8 cellular contexts compared by ENCODE assay signal in genomic region chr13:77696863-77697207, GRCh38. TPM values are rescaled to one million over a fixed set of nuclear protein-coding genes. Genes with fewer than 3 reads are reported as not detected.
DNase-seq lines count a peak whose midpoint lies in the region; ATAC-seq, FAIRE-seq and TF ChIP-seq lines count a peak whose summit lies in the region.

No MANE protein-coding gene starts in this region.

- H3K9me3 Mint-ChIP-seq in T-cell, result no peaks in the 10 kb centered on the region
- H3K9me3 Mint-ChIP-seq in stimulated activated naive CD8-positive, alpha-beta T cell treated with anti-CD3 and anti-CD28 coated beads, Interleukin-15, amount 100 ng/mL, for 72 hours, result no peaks in the 10 kb centered on the region

- no peaks in the 10 kb centered on the region for H3K36me3 ChIP-seq in iPS-20b (ENCODE audit: insufficient read depth, low read depth, low read length)

- H3K4me3 ChIP-seq in iPS-20b (ENCODE audit: low read length), result peak overlapping the region; percentile 76

- POLR2A ChIA-PET in T-cell (lab: Charles Lee), result interaction anchor here in 1 of 2 donors (0.9 kb wide), 1 partner anchor 9 kb away, joined by 7 read pairs; no protein-coding TSS in a partner anchor

- peak overlapping the region; percentile 80 to 93 (median 88) for H3K4me3 Mint-ChIP-seq in T-cell
- H3K4me3 Mint-ChIP-seq in stimulated activated naive CD8-positive, alpha-beta T cell treated with anti-CD3 and anti-CD28 coated beads, Interleukin-15, amount 100 ng/mL, for 72 hours, result peak overlapping the region; percentile 80 to 86

- H3K9ac ChIP-seq in iPS-20b (ENCODE audit: low read depth, low read length), result peak overlapping the region; percentile 66; the same call in 1 of the 2 replicates

- no peak for FAIRE-seq in GM19239 (lab: Jason Lieb, UNC)

- TF ChIP-seq POLR2A in GM18505 (IDR thresholded peaks at IDR 0.05; ENCODE audit: borderline replicate concordance, extremely low read depth, insufficient read depth, insufficient read length), result no peak

- ATAC-seq in GM18505 (IDR thresholded peaks at IDR 0.05; ENCODE audit: unreplicated experiment) (peak; percentile 2), HG02610 (IDR thresholded peaks at IDR 0.05; ENCODE audit: unreplicated experiment) (peak; percentile 1), T-cell (replicated peaks in 1 of 4) (peak; percentile 3 to 6 (median 4))
- ATAC-seq in stimulated activated naive CD8-positive, alpha-beta T cell treated with anti-CD3 and anti-CD28 coated beads, Interleukin-15, amount 100 ng/mL, for 72 hours, result peak; percentile 10

- CTCF ChIA-PET in T-cell (lab: Charles Lee), result interaction anchor here (0.5 to 1.3 kb wide), 2 partner anchors 1755 to 1893 kb away, joined by 3 read pairs; no protein-coding TSS in a partner anchor

- H3K4me1 ChIP-seq in iPS-20b (ENCODE audit: insufficient read depth, low read length), result peaks cover 20% of the 10 kb centered on the region

- H3K27ac ChIP-seq in iPS-20b (ENCODE audit: low read length), result no peak overlapping the region

- peaks cover 40 to 44% (median 41%) of the 10 kb centered on the region in 3 donors for H3K4me1 Mint-ChIP-seq in T-cell
- peaks cover 27% of the 10 kb centered on the region for H3K4me1 Mint-ChIP-seq in stimulated activated naive CD8-positive, alpha-beta T cell treated with anti-CD3 and anti-CD28 coated beads, Interleukin-15, amount 100 ng/mL, for 72 hours

- H3K36me3 Mint-ChIP-seq in T-cell, result no peaks in the 10 kb centered on the region

- peak overlapping the region; percentile 77 to 80 for H3K27ac Mint-ChIP-seq in T-cell
- H3K27ac Mint-ChIP-seq in stimulated activated naive CD8-positive, alpha-beta T cell treated with anti-CD3 and anti-CD28 coated beads, Interleukin-15, amount 100 ng/mL, for 72 hours, result peak overlapping the region; percentile 35 to 92

- no peaks in the 10 kb centered on the region for H3K27me3 Mint-ChIP-seq in T-cell
- H3K27me3 Mint-ChIP-seq in stimulated activated naive CD8-positive, alpha-beta T cell treated with anti-CD3 and anti-CD28 coated beads, Interleukin-15, amount 100 ng/mL, for 72 hours, result no peaks in the 10 kb centered on the region

- DNase-seq in T-cell (no peak), NCI-H526 treated with DMSO at 0.1 percent for 48 hours (lab: John Stamatoyannopoulos, UW) (no peak), AG20443 (ENCODE audit: low spot score) (no peak), GM19239 (ENCODE audit: insufficient read length, low spot score) (no peak)
- DNase-seq in stimulated activated naive CD8-positive, alpha-beta T cell treated with anti-CD3 and anti-CD28 coated beads, Interleukin-15, amount 100 ng/mL, for 72 hours, result no peak

- no peaks in the 10 kb centered on the region for H3K9me3 ChIP-seq in iPS-20b (ENCODE audit: insufficient read depth, low read depth, low read length)

- peaks cover 19% of the 10 kb centered on the region for H3K27me3 ChIP-seq in iPS-20b (ENCODE audit: insufficient read depth, low read length)

RNA-seq across cellular contexts. Expression of gene SLAIN1, which starts 0.7 kb away (rescaled TPM):
- total RNA-seq in T-cell, result 10 to 100 TPM; 37.4 to 41.8 (median 38.9) TPM
